In the genomic region with DNA sequence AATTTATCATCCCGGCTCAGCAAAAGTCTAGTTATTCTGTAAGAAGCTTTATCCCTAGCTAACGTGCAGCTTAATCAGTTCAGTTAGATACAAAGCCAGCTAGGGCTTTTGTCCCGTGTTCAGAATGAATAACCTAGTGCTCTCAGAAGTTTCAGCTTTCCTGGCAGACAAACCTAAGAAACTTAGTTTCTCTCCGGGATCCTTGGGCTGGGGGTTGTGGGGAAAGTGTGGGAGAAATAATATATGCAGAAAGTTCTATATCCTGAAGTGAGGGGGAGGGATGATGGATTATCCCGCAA, we compare ENCODE assay signal across 7 cellular contexts.
"Had no signal": no experiment of that assay in that cellular context is flagged by ENCODE, and none has a peak within 500 bp of the region (broad histone marks: within the 10 kb centered on the region; RNA-seq: fewer than 3 reads in every experiment).

No MANE protein-coding gene starts in this region.

- ATAC-seq: activated naive CD8-positive, alpha-beta T cell treated with anti-CD3 and anti-CD28 coated beads, Interleukin-2, amount 50 U/mL, for 24 hours; activated T-cell treated with anti-CD3 and anti-CD28 coated beads, Interleukin-2, amount 50 U/mL, for 4 hours had no signal

- H3K27me3 Mint-ChIP-seq: activated naive CD4-positive, alpha-beta T cell treated with anti-CD3 and anti-CD28 coated beads, Interleukin-2, amount 10 ng/mL, durations not matched to agents 7 days and 5 days had no signal

- DNase-seq: activated B cell treated with CpG ODN at 0.5 μM for 24 hours; activated T-cell treated with anti-CD3 and anti-CD28 coated beads, Interleukin-2, amount 50 U/mL, for 4 hours had no signal

- H3K4me3 ChIP-seq: ovary, right lobe of liver, stomach had no signal

- H3K36me3 Mint-ChIP-seq: activated naive CD4-positive, alpha-beta T cell treated with anti-CD3 and anti-CD28 coated beads, Interleukin-2, amount 10 ng/mL, durations not matched to agents 7 days and 5 days had no signal

- H3K4me1 Mint-ChIP-seq: activated B cell treated with CpG ODN at 0.5 μM for 24 hours; activated naive CD4-positive, alpha-beta T cell treated with anti-CD3 and anti-CD28 coated beads, Interleukin-2, amount 10 ng/mL, durations not matched to agents 7 days and 5 days; activated naive CD8-positive, alpha-beta T cell treated with anti-CD3 and anti-CD28 coated beads, Interleukin-2, amount 50 U/mL, for 24 hours had no signal

- H3K36me3 ChIP-seq: ovary, right lobe of liver, stomach had no signal

- H3K27ac Mint-ChIP-seq: activated B cell treated with CpG ODN at 0.5 μM for 24 hours; activated naive CD4-positive, alpha-beta T cell treated with anti-CD3 and anti-CD28 coated beads, Interleukin-2, amount 10 ng/mL, durations not matched to agents 7 days and 5 days; activated naive CD8-positive, alpha-beta T cell treated with anti-CD3 and anti-CD28 coated beads, Interleukin-2, amount 50 U/mL, for 24 hours had no signal

- H3K27me3 ChIP-seq: ovary, right lobe of liver had no signal

- H3K4me3 Mint-ChIP-seq: activated B cell treated with CpG ODN at 0.5 μM for 24 hours; activated naive CD4-positive, alpha-beta T cell treated with anti-CD3 and anti-CD28 coated beads, Interleukin-2, amount 10 ng/mL, durations not matched to agents 7 days and 5 days; activated naive CD8-positive, alpha-beta T cell treated with anti-CD3 and anti-CD28 coated beads, Interleukin-2, amount 50 U/mL, for 24 hours; activated T-cell treated with anti-CD3 and anti-CD28 coated beads, Interleukin-2, amount 50 U/mL, for 4 hours had no signal

- H3K27ac ChIP-seq: ovary, right lobe of liver, stomach had no signal

- H3K4me1 ChIP-seq: right lobe of liver, stomach had no signal

- H3K9me3 Mint-ChIP-seq: activated B cell treated with CpG ODN at 0.5 μM for 24 hours; activated naive CD4-positive, alpha-beta T cell treated with anti-CD3 and anti-CD28 coated beads, Interleukin-2, amount 10 ng/mL, durations not matched to agents 7 days and 5 days; activated naive CD8-positive, alpha-beta T cell treated with anti-CD3 and anti-CD28 coated beads, Interleukin-2, amount 50 U/mL, for 24 hours; activated T-cell treated with anti-CD3 and anti-CD28 coated beads, Interleukin-2, amount 50 U/mL, for 4 hours had no signal
